In genomic region chr5:6378128-6379023, GRCh38 we compare ENCODE assay signal across 8 cellular contexts. TPM values are rescaled to one million over a fixed set of nuclear protein-coding genes. Genes with fewer than 3 reads are reported as not detected.
A peak's percentile ranks its signal among the peaks of the same experiment; 100 is the strongest.
DNase-seq lines count a peak whose midpoint lies in the region; ATAC-seq, FAIRE-seq and TF ChIP-seq lines count a peak whose summit lies in the region.

Gene MED10 (minus strand): TSS chr5:6378547. CDS start chr5:6378483, 64 bp downstream.

- no peak for TF ChIP-seq EP300 in HepG2 (IDR thresholded peaks at IDR 0.05; ENCODE audit: low read depth in 2 of 2, low read length in 2 of 2)
- no peak for TF ChIP-seq EP300 in HepG2 (CRISPR knock-in tag; IDR thresholded peaks at IDR 0.05; ENCODE audit: borderline replicate concordance)

- peak within 1 kb of the TSS; percentile 80 for H2AFZ ChIP-seq in HepG2 (ENCODE audit: low read length)

- peak; percentile 82 to 83 for TF ChIP-seq POLR2A in HepG2 (IDR thresholded peaks at IDR 0.05; ENCODE audit: insufficient read depth in 1 of 2, low read depth in 2 of 2, low read length in 2 of 2)

- peak within 1 kb of the TSS; percentile 90 to 100 (median 98) for H3K4me3 ChIP-seq in BLaER1 treated with 17β-estradiol and CSF1 and Interleukin-3, amounts not matched to agents 10 nM and 100 nM
- H3K4me3 ChIP-seq in HepG2 (replicated peaks in 1 of 3; ENCODE audit: insufficient read depth in 1 of 3, low read depth in 2 of 3, low read length in 3 of 3) = peak within 1 kb of the TSS; percentile 85 to 99 (median 93)

- TF ChIP-seq CTCF in HepG2 (CRISPR knock-in tag; IDR thresholded peaks at IDR 0.05) = no peak

- H3K4me2 ChIP-seq in BLaER1 treated with 17β-estradiol and CSF1 and Interleukin-3, amounts not matched to agents 10 nM and 100 nM = peak within 1 kb of the TSS; percentile 89 to 100 (median 94)
- H3K4me2 ChIP-seq in HepG2 (ENCODE audit: low read depth, low read length) = peak within 1 kb of the TSS; percentile 88

- peak within 1 kb of the TSS; percentile 90 to 97 (median 93) for H3K27ac ChIP-seq in BLaER1 treated with 17β-estradiol and CSF1 and Interleukin-3, amounts not matched to agents 10 nM and 100 nM
- H3K27ac ChIP-seq in HepG2 (ENCODE audit: extremely low read length, insufficient read depth, low read length) = peak within 1 kb of the TSS; percentile 68

- DNase-seq in NCI-H748 (lab: John Stamatoyannopoulos, UW; ENCODE audit: unreplicated experiment) (peak; percentile 99), dermis blood vessel endothelial cell (peak; percentile 91), HepG2 (ENCODE audit: low spot score) (peak; percentile 87)
- DNase-seq in activated CD4-positive, alpha-beta T cell treated with anti-CD3 and anti-CD28 coated beads, Interleukin-2, amount 50 U/mL, for 1 hour = peak; percentile 94
- DNase-seq in stimulated activated CD4-positive, alpha-beta T cell treated with anti-CD3 and anti-CD28 coated beads, Interleukin-4, amount 100 ng/mL, for 1 hour = peak; percentile 96

- peaks cover 28 to 49% (median 44%) of the 10 kb centered on the region in 11 experiments; a peak in 21 of 22 replicates for H4K20me1 ChIP-seq in BLaER1 treated with 17β-estradiol and CSF1 and Interleukin-3, amounts not matched to agents 10 nM and 100 nM
- no peaks in the 10 kb centered on the region; the same call in 1 of the 2 replicates for H4K20me1 ChIP-seq in HepG2 (ENCODE audit: insufficient read depth, low read length)

- peak; percentile 63 for FAIRE-seq in HepG2 (lab: Jason Lieb, UNC)

- H3K36me3 ChIP-seq in BLaER1 treated with 17β-estradiol and CSF1 and Interleukin-3, amounts not matched to agents 10 nM and 100 nM = peaks cover 34 to 42% (median 39%) of the 10 kb centered on the region in 11 experiments
- H3K36me3 ChIP-seq in HepG2 (replicated peaks in 1 of 2; ENCODE audit: control insufficient read depth in 1 of 2, insufficient read depth in 2 of 2, low read length in 2 of 2) = peaks cover 11 to 30% of the 10 kb centered on the region in 2 experiments

- intact Hi-C loops in HepG2 (cut with micrococcal nuclease; ENCODE audit: unreplicated experiment) = no loop called here

- peaks cover 25% of the 10 kb centered on the region for H3K79me2 ChIP-seq in HepG2 (ENCODE audit: insufficient read depth, low read length)

- peak; percentile 32; the same call in 1 of the 2 replicates for TF ChIP-seq RAD21 in HepG2 (CRISPR knock-in tag; IDR thresholded peaks at IDR 0.05)

- TSS peak; percentile 51 for BruUV-seq in HepG2 (replicated peaks; lab: Mats Ljungman, UMichigan)

- ATAC-seq in GM19351 (IDR thresholded peaks at IDR 0.05; ENCODE audit: unreplicated experiment) = peak; percentile 96
- ATAC-seq in HG03521 (IDR thresholded peaks at IDR 0.05; ENCODE audit: unreplicated experiment) = peak; percentile 99
- peak; percentile 98 for ATAC-seq in HepG2

- no peaks in the 10 kb centered on the region for H3K27me3 ChIP-seq in BLaER1 treated with 17β-estradiol and CSF1 and Interleukin-3, amounts not matched to agents 10 nM and 100 nM
- H3K27me3 ChIP-seq in HepG2 (ENCODE audit: control insufficient read depth in 1 of 2, insufficient read depth in 2 of 2, low read length in 2 of 2) = no peaks in the 10 kb centered on the region; a peak in 1 of 5 replicates

- POLR2A ChIA-PET in HepG2 (lab: Yijun Ruan, JAX) = interaction anchor here (0.6 to 1.3 kb wide), 5 partner anchors 9 to 823 kb away, joined by 3 to 8 read pairs (median 3); no protein-coding TSS in a partner anchor

- H3K9me3 ChIP-seq in BLaER1 treated with 17β-estradiol and CSF1 and Interleukin-3, amounts not matched to agents 10 nM and 100 nM (replicated peaks in 1 of 11) = no peaks in the 10 kb centered on the region
- H3K9me3 ChIP-seq in HepG2 (ENCODE audit: low read length) = no peaks in the 10 kb centered on the region

- 16% methylated on average over 15 of the region's 62 CpGs for WGBS in HepG2 (ENCODE audit: low lambda C conversion rate)

- in situ Hi-C loops in HepG2 (cut with HindIII; ENCODE audit: extremely low pct_ligation_motif_present, low pct_unique_long_range_greater_than_20kb) = loop anchor here (25.0 kb wide), 1 partner anchor 359 kb away; no protein-coding TSS in a partner anchor

- CTCF ChIA-PET in HepG2 (lab: Yijun Ruan, JAX; ENCODE audit: low intra/inter-chr PET ratio, low total read pairs) = no interaction called here

- H3K4me1 ChIP-seq in BLaER1 treated with 17β-estradiol and CSF1 and Interleukin-3, amounts not matched to agents 10 nM and 100 nM = peaks cover 21 to 31% (median 25%) of the 10 kb centered on the region in 10 experiments
- peaks cover 29% of the 10 kb centered on the region for H3K4me1 ChIP-seq in HepG2 (ENCODE audit: insufficient read depth, low read length)

- H3K9ac ChIP-seq in BLaER1 treated with 17β-estradiol and CSF1 and Interleukin-3, amounts not matched to agents 10 nM and 100 nM = peak within 1 kb of the TSS; percentile 89 to 97 (median 94)
- H3K9ac ChIP-seq in HepG2 (ENCODE audit: insufficient read depth, low read depth, low read length) = peak within 1 kb of the TSS; percentile 88

TF ChIP-seq in HepG2, 621 proteins besides CTCF, POLR2A, EP300 and RAD21 (continues in another document):
- peak; percentile 74; the same call in 1 of the 2 replicates for TF ChIP-seq KLF12 (CRISPR knock-in tag; IDR thresholded peaks at IDR 0.05; ENCODE audit: borderline replicate concordance)
- no peak for TF ChIP-seq CREM (IDR thresholded peaks at IDR 0.05)
- TF ChIP-seq CREM (CRISPR knock-in tag; IDR thresholded peaks at IDR 0.05) = no peak
- TF ChIP-seq SRF (IDR thresholded peaks at IDR 0.05; ENCODE audit: low read depth, low read length) = no peak
- TF ChIP-seq ZMAT3 (CRISPR knock-in tag; conservative IDR thresholded peaks at IDR 0.05) = peak; percentile 72
- TF ChIP-seq NR2C2 (CRISPR knock-in tag; IDR thresholded peaks at IDR 0.05; ENCODE audit: borderline replicate concordance) = 0 out of 2 replicates have a peak, but pooled peaks have one; percentile 44
- TF ChIP-seq ZNF615 (CRISPR knock-in tag; IDR thresholded peaks at IDR 0.05; ENCODE audit: borderline replicate concordance) = no peak
- TF ChIP-seq ZNF816 (CRISPR knock-in tag; IDR thresholded peaks at IDR 0.05; ENCODE audit: borderline replicate concordance) = 0 out of 2 replicates have a peak, but pooled peaks have one; percentile 59
- TF ChIP-seq HHEX (CRISPR knock-in tag; IDR thresholded peaks at IDR 0.05) = no peak
- TF ChIP-seq HMG20B (CRISPR knock-in tag; conservative IDR thresholded peaks at IDR 0.05) = no peak
- 0 out of 2 replicates have a peak, but pooled peaks have one; percentile 23 for TF ChIP-seq THAP7 (CRISPR knock-in tag; IDR thresholded peaks at IDR 0.05)
- TF ChIP-seq, protein P1, sequence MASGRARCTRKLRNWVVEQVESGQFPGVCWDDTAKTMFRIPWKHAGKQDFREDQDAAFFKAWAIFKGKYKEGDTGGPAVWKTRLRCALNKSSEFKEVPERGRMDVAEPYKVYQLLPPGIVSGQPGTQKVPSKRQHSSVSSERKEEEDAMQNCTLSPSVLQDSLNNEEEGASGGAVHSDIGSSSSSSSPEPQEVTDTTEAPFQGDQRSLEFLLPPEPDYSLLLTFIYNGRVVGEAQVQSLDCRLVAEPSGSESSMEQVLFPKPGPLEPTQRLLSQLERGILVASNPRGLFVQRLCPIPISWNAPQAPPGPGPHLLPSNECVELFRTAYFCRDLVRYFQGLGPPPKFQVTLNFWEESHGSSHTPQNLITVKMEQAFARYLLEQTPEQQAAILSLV (CRISPR knock-in tag; IDR thresholded peaks at IDR 0.05; ENCODE audit: borderline replicate concordance) = peak; percentile 39; the same call in 1 of the 2 replicates
- TF ChIP-seq, protein P2, sequence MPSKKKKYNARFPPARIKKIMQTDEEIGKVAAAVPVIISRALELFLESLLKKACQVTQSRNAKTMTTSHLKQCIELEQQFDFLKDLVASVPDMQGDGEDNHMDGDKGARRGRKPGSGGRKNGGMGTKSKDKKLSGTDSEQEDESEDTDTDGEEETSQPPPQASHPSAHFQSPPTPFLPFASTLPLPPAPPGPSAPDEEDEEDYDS (CRISPR knock-in tag; IDR thresholded peaks at IDR 0.05) = peak; percentile 72
- peak; percentile 65; the same call in 1 of the 2 replicates for TF ChIP-seq ZNF296 (CRISPR knock-in tag; conservative IDR thresholded peaks at IDR 0.05)
- no peak for TF ChIP-seq ZNF567 (CRISPR knock-in tag; IDR thresholded peaks at IDR 0.05; ENCODE audit: borderline replicate concordance)
- TF ChIP-seq CEBPG (CRISPR knock-in tag; IDR thresholded peaks at IDR 0.05) = no peak
- peak; percentile 64 for TF ChIP-seq ASH2L (IDR thresholded peaks at IDR 0.05; ENCODE audit: insufficient read length, low read depth, low read length)

RNA-seq across cellular contexts. Expression of gene MED10, which starts in this region (rescaled TPM):
- total RNA-seq in dermis blood vessel endothelial cell = 10.0 and 11.6 TPM in 2 replicates
- 11.2 and 13.2 TPM in 2 replicates for total RNA-seq in HepG2 (2016; rRNA removed; fragmentation: Illumina TruSeq; extraction: Trizol)
- 3.7 and 4.1 TPM in 2 replicates for total RNA-seq in HepG2 (2016; cell fraction: cytosol; rRNA removed; fragmentation: Illumina TruSeq; extraction: Trizol; ENCODE audit: low read depth)
- total RNA-seq in HepG2 (2016; cell fraction: insoluble cytoplasmic fraction; rRNA removed; fragmentation: Illumina TruSeq; extraction: Trizol) = 10.9 and 11.7 TPM in 2 replicates
- total RNA-seq in HepG2 (2016; cell fraction: membrane; rRNA removed; fragmentation: Illumina TruSeq; extraction: Trizol) = 7.8 and 8.2 TPM in 2 replicates
- 13.7 and 13.9 TPM in 2 replicates for total RNA-seq in HepG2 (2016; cell fraction: nucleus; rRNA removed; fragmentation: Illumina TruSeq; extraction: Trizol)
- polyA plus RNA-seq in HepG2 (2011; rRNA removed) = 23.7 and 24.4 TPM in 2 replicates
- polyA plus RNA-seq in HepG2 (2011; cell fraction: cytosol; rRNA removed) = 23.9 and 24.1 TPM in 2 replicates
- 26.0 and 30.0 TPM in 2 replicates for polyA plus RNA-seq in HepG2 (2011; cell fraction: nucleus; rRNA removed)
- polyA plus RNA-seq in HepG2 (2012) = 27.4 and 34.1 TPM in 2 replicates
- 9.0 and 10.1 TPM in 2 replicates for polyA plus RNA-seq in HepG2 (2016; cell fraction: cytosol; fragmentation: Illumina TruSeq; extraction: Trizol; ENCODE audit: low read depth)
- polyA plus RNA-seq in HepG2 (2016; cell fraction: insoluble cytoplasmic fraction; fragmentation: Illumina TruSeq; extraction: Trizol; ENCODE audit: low read depth) = 34.9 and 37.5 TPM in 2 replicates
- 10.9 and 13.7 TPM in 2 replicates for polyA plus RNA-seq in HepG2 (2016; cell fraction: membrane; fragmentation: Illumina TruSeq; extraction: Trizol; ENCODE audit: low read depth)
- 25.8 and 28.5 TPM in 2 replicates for polyA plus RNA-seq in HepG2 (2016; cell fraction: nucleus; fragmentation: Illumina TruSeq; extraction: Trizol; ENCODE audit: insufficient read depth, low read depth)
- polyA minus RNA-seq in HepG2 (2011; rRNA and poly(A)+ RNA removed; ENCODE audit: low replicate concordance) = 7.4 and 12.3 TPM in 2 replicates
- polyA minus RNA-seq in HepG2 (2011; cell fraction: cytosol; rRNA and poly(A)+ RNA removed) = 5.0 and 5.5 TPM in 2 replicates
- polyA minus RNA-seq in HepG2 (2011; cell fraction: nucleus; rRNA and poly(A)+ RNA removed) = 31.8 and 34.8 TPM in 2 replicates

Comparison
In these comparisons a context has a peak if more than half of its experiments do, and no peak if none do; other contexts are left out.
1. Peak in every context shown above with its lines: DNase-seq, ATAC-seq, H3K4me3 ChIP-seq and H3K27ac ChIP-seq.